9 cellular contexts compared by ENCODE assay signal in genomic region chr2:221549143-221549542, GRCh38. TPM values are rescaled to one million over a fixed set of nuclear protein-coding genes. Genes with fewer than 3 reads are reported as not detected.
DNase-seq lines count a peak whose midpoint lies in the region; ATAC-seq and TF ChIP-seq lines count a peak whose summit lies in the region.
"Had no signal": no experiment of that assay in that cellular context is flagged by ENCODE, and none has a peak within 500 bp of the region (broad histone marks: within the 10 kb centered on the region; RNA-seq: fewer than 3 reads in every experiment).

No MANE protein-coding gene starts in this region.

- no peak overlapping the region for H3K27ac Mint-ChIP-seq in effector memory CD8-positive, alpha-beta T cell
- no peak overlapping the region for H3K27ac Mint-ChIP-seq in endothelial cell (ENCODE audit: unreplicated experiment)

- TF ChIP-seq POLR2A in body of pancreas (IDR thresholded peaks at IDR 0.05) = no peak

- H3K9me3 Mint-ChIP-seq in effector memory CD8-positive, alpha-beta T cell = no peaks in the 10 kb centered on the region
- H3K9me3 Mint-ChIP-seq in endothelial cell (ENCODE audit: unreplicated experiment) = no peaks in the 10 kb centered on the region

- H3K27me3 Mint-ChIP-seq in effector memory CD8-positive, alpha-beta T cell = no peaks in the 10 kb centered on the region
- H3K27me3 Mint-ChIP-seq in endothelial cell (ENCODE audit: unreplicated experiment) = peaks cover 2% of the 10 kb centered on the region

- TF ChIP-seq CTCF in endothelial cell (IDR thresholded peaks at IDR 0.05; ENCODE audit: unreplicated experiment) (no peak), body of pancreas (IDR thresholded peaks at IDR 0.05) (no peak)

- peaks cover 17 to 18% of the 10 kb centered on the region in 2 donors for H3K4me1 Mint-ChIP-seq in effector memory CD8-positive, alpha-beta T cell (ENCODE audit: low read depth in 2 of 2)
- H3K4me1 Mint-ChIP-seq in endothelial cell (ENCODE audit: unreplicated experiment) = peaks cover 5% of the 10 kb centered on the region

- DNase-seq in effector memory CD8-positive, alpha-beta T cell = no peak
- DNase-seq in endothelial cell (ENCODE audit: low spot score) = no peak
- DNase-seq in body of pancreas = no peak
- DNase-seq in SW480 (ENCODE audit: low spot score) = no peak
- DNase-seq in left cardiac atrium = no peak
- DNase-seq: NCI-H2171 treated with DMSO at 0.1 percent for 48 hours had no signal

- peaks cover 12% of the 10 kb centered on the region for H3K36me3 Mint-ChIP-seq in effector memory CD8-positive, alpha-beta T cell (ENCODE audit: insufficient read depth)
- H3K36me3 Mint-ChIP-seq in endothelial cell (ENCODE audit: low read depth, unreplicated experiment) = peaks cover 4% of the 10 kb centered on the region

- H3K4me3 ChIP-seq in body of pancreas = no peak overlapping the region

- H3K4me1 ChIP-seq in body of pancreas = no peaks in the 10 kb centered on the region

- ATAC-seq in GM18861 (IDR thresholded peaks at IDR 0.05; ENCODE audit: unreplicated experiment) (peak; percentile 58), GM21529 (IDR thresholded peaks at IDR 0.05; ENCODE audit: unreplicated experiment) (peak; percentile 76), HG03159 (IDR thresholded peaks at IDR 0.05; ENCODE audit: unreplicated experiment) (peak; percentile 79), body of pancreas (no peak), left cardiac atrium (no peak)
- ATAC-seq in effector memory CD8-positive, alpha-beta T cell (replicated peaks) = peak; percentile 18

- H3K4me3 Mint-ChIP-seq in effector memory CD8-positive, alpha-beta T cell = no peak overlapping the region
- no peak overlapping the region for H3K4me3 Mint-ChIP-seq in endothelial cell (ENCODE audit: unreplicated experiment)

- H3K27ac ChIP-seq in body of pancreas = no peak overlapping the region

- H3K36me3 ChIP-seq in body of pancreas (replicated peaks in 1 of 2; ENCODE audit: insufficient read depth in 1 of 2, low read depth in 2 of 2) = no peaks in the 10 kb centered on the region

- intact Hi-C loops in body of pancreas (cut with DNase I) (no loop called here), left cardiac atrium (cut with DNase I) (no loop called here)

- no peaks in the 10 kb centered on the region for H3K27me3 ChIP-seq in body of pancreas

- H3K9me3 ChIP-seq in body of pancreas = no peaks in the 10 kb centered on the region

RNA-seq across cellular contexts. Expression of gene EPHA4, which starts 23.0 kb away (rescaled TPM):
- 62.0 TPM for total RNA-seq in endothelial cell (ENCODE audit: unreplicated experiment)
- total RNA-seq in body of pancreas = 1 to 10 TPM; 4.0 to 5.2 TPM
- 10 to 100 TPM; 55.8 to 84.1 TPM for total RNA-seq in left cardiac atrium

Comparison
In these comparisons a context has a peak if more than half of its experiments do, and no peak if none do; other contexts are left out.
1. ATAC-seq: peak in GM18861 (single experiment), GM21529 (single experiment), HG03159 (single experiment) and effector memory CD8-positive, alpha-beta T cell (single experiment); none in body of pancreas (single experiment) and left cardiac atrium (0 of 2).
2. RNA of gene EPHA4, which starts 23.0 kb away (total RNA-seq): 55.8 to 84.1 TPM in left cardiac atrium and 62.0 TPM in endothelial cell (single experiment); 4.0 to 5.2 TPM in body of pancreas; every median in the first group is over 4 times any median in the second.